In the genomic region with DNA sequence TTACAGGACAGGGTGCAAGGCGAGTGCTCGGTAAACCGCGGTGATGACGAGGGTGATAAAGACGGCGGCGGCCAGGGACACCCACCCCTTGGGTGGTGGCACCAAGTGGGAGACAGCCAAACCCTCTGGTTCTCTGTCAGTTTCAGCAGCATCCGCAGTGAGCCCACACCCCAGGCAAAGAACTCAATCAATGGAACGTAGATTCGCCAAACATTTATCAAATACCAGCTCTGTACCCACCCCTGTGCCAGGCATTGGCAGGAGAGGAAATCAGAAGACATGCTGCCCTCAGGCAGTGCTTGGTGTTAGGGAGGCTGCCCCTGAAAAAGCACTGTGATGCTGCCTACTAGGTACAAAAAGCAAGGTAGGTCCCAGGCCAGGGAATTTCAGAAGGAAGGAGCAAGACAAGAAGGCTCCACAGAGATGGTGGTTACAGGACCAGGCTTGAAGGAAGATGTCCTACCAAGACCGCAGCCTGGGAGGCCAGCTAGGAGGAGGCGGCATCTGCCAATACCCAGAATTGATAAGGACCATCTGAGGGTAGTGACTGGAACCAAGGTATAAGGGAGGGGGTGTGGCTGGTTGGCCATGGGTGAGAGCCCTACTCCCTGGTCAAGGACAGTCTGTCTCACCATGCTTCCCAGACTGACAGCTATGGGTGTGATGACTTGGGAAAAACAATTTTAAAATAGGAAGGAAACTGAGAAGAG, we compare ENCODE assay signal across 39 cellular contexts. TPM values are rescaled to one million over a fixed set of nuclear protein-coding genes. Genes with fewer than 3 reads are reported as not detected.
"Had no signal": no experiment of that assay in that cellular context is flagged by ENCODE, and none has a peak within 500 bp of the region (broad histone marks: within the 10 kb centered on the region; RNA-seq: fewer than 3 reads in every experiment).

No MANE protein-coding gene starts in this region.

- ATAC-seq: gastroesophageal sphincter; naive thymus-derived CD4-positive, alpha-beta T cell; stimulated activated effector memory CD8-positive, alpha-beta T cell treated with anti-CD3 and anti-CD28 coated beads, Interleukin-12 subunit alpha, Interleukin-12 subunit beta, amount 100 ng/mL, for 72 hours had no signal

- H3K9me3 Mint-ChIP-seq: mesothelial cell of epicardium had no signal

- H3K27ac ChIP-seq: dorsolateral prefrontal cortex, esophagus muscularis mucosa, foreskin keratinocyte, gastroesophageal sphincter, heart left ventricle, left lung, neutrophil, psoas muscle, skin epidermis, stomach, thyroid gland, vagina had no signal

- H3K4me1 Mint-ChIP-seq: mesothelial cell of epicardium; naive thymus-derived CD4-positive, alpha-beta T cell; nephron; stimulated activated effector memory CD8-positive, alpha-beta T cell treated with anti-CD3 and anti-CD28 coated beads, Interleukin-12 subunit alpha, Interleukin-12 subunit beta, amount 100 ng/mL, for 72 hours had no signal

- H3K36me3 Mint-ChIP-seq: mesothelial cell of epicardium; naive thymus-derived CD4-positive, alpha-beta T cell; stimulated activated effector memory CD8-positive, alpha-beta T cell treated with anti-CD3 and anti-CD28 coated beads, Interleukin-12 subunit alpha, Interleukin-12 subunit beta, amount 100 ng/mL, for 72 hours had no signal

- H3K4me3 Mint-ChIP-seq: stimulated activated effector memory CD8-positive, alpha-beta T cell treated with anti-CD3 and anti-CD28 coated beads, Interleukin-12 subunit alpha, Interleukin-12 subunit beta, amount 100 ng/mL, for 72 hours had no signal

- H3K9me3 ChIP-seq: left lung, neutrophil, psoas muscle, thyroid gland, vagina had no signal

- H3K27ac Mint-ChIP-seq: mesothelial cell of epicardium; naive thymus-derived CD4-positive, alpha-beta T cell; nephron; stimulated activated effector memory CD8-positive, alpha-beta T cell treated with anti-CD3 and anti-CD28 coated beads, Interleukin-12 subunit alpha, Interleukin-12 subunit beta, amount 100 ng/mL, for 72 hours had no signal

- DNase-seq: dorsolateral prefrontal cortex; effector CD8-positive, alpha-beta T cell; foreskin keratinocyte; heart left ventricle; hippocampal formation; left cardiac atrium; left lung; mesenchymal stem cell; naive thymus-derived CD4-positive, alpha-beta T cell; posterior cingulate gyrus; psoas muscle; right cardiac atrium; stimulated activated CD4-positive, alpha-beta T cell treated with anti-CD3 and anti-CD28 coated beads, Interleukin-12 subunit alpha, Interleukin-12 subunit beta, amount 100 ng/mL, for 4 hours; stimulated activated CD4-positive, alpha-beta T cell treated with anti-CD3 and anti-CD28 coated beads, Interleukin-1b, Interleukin-23, amount 100 ng/mL, for 48 hours; stimulated activated CD4-positive, alpha-beta T cell treated with anti-CD3 and anti-CD28 coated beads, Interleukin-4, amount 100 ng/mL, for 1 hour; stimulated activated naive CD4-positive, alpha-beta T cell treated with Interleukin-2 at 50 U/mL for 16 hours; stomach; thyroid gland; trophoblast cell had no signal

- H3K36me3 ChIP-seq: esophagus muscularis mucosa, gastroesophageal sphincter, heart left ventricle, left lung, neutrophil, stomach, thyroid gland, vagina had no signal

- H3K27me3 ChIP-seq: thyroid gland, vagina had no signal

- H3K4me3 ChIP-seq: psoas muscle had no signal

- H3K4me1 ChIP-seq: foreskin keratinocyte, gastroesophageal sphincter, left lung, psoas muscle, thyroid gland, vagina had no signal

RNA-seq across cellular contexts. Expression of gene PNLIPRP2, which starts 10.2 kb away (rescaled TPM):
- total RNA-seq: cerebellum; dorsolateral prefrontal cortex; endothelial cell of umbilical vein; epithelial cell of proximal tubule; esophagus muscularis mucosa; fibroblast of lung; foreskin keratinocyte; gastroesophageal sphincter; kidney epithelial cell; left cardiac atrium; left lung; lung microvascular endothelial cell; mesothelial cell of epicardium; naive thymus-derived CD4-positive, alpha-beta T cell; osteoblast; renal cortical epithelial cell; right cardiac atrium; subcutaneous adipose tissue; temporal lobe; thyroid gland; ureter; vagina had no signal
- polyA plus RNA-seq: endothelial cell of umbilical vein; fibroblast of lung; foreskin keratinocyte; naive thymus-derived CD4-positive, alpha-beta T cell; right cardiac atrium had no signal

RNA-seq across cellular contexts. Expression of gene PNLIPRP1, which starts 19.8 kb away (rescaled TPM):
- total RNA-seq: cerebellum; dorsolateral prefrontal cortex; endothelial cell of umbilical vein; epithelial cell of proximal tubule; esophagus muscularis mucosa; fibroblast of lung; foreskin keratinocyte; gastroesophageal sphincter; kidney epithelial cell; left cardiac atrium; left lung; lower leg skin; lung microvascular endothelial cell; mesothelial cell of epicardium; naive thymus-derived CD4-positive, alpha-beta T cell; osteoblast; renal cortical epithelial cell; stomach; subcutaneous adipose tissue; temporal lobe; thyroid gland; ureter; vagina had no signal
- polyA plus RNA-seq: endothelial cell of umbilical vein; fibroblast of lung; foreskin keratinocyte; naive thymus-derived CD4-positive, alpha-beta T cell had no signal
